Comparison of ENCODE assay signal across 8 cellular contexts in the genomic region with DNA sequence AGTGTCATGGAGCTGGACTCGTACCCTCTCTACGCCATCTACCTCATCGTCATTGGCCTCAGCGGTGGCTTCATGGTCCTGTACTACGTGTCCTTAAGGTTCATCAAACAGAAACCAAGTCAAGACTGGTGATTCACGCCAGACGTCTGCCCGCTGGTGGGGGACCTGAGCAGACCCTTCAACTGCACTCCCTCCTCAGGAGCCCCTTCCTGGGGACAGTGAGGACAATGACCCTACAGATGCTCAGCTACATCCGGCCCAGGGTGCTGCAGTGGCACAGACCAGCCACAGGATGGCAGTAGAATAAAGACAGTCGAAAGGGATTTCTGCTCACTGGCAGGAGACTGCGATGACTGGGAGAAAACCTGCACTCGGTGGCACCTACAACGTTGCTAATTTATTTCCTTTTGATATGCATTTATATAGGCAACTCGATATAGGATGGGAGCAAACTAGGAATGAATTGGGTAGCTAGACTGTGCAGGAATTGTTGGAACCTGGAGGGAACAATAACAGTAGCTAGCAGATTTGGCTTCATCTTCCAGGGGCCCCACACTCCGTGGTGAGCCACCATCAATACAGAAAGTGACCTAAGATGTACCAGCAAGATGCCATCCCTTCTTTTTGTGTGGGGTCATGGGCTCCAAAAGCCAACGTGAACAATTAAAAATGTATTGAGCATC. TPM values are rescaled to one million over a fixed set of nuclear protein-coding genes. Genes with fewer than 3 reads are reported as not detected.
DNase-seq lines count a peak whose midpoint lies in the region; ATAC-seq and TF ChIP-seq lines count a peak whose summit lies in the region.

No MANE protein-coding gene starts in this region.

- no peaks in the 10 kb centered on the region for H3K36me3 ChIP-seq in endodermal cell (ENCODE audit: control insufficient read depth, insufficient read depth, low read length)

- no peak overlapping the region for H3K27ac Mint-ChIP-seq in activated CD8-positive, alpha-beta T cell treated with anti-CD3 and anti-CD28 coated beads, Interleukin-2, amount 10 ng/mL, durations not matched to agents 7 days and 5 days
- H3K27ac Mint-ChIP-seq in endodermal cell = peak overlapping the region; percentile 50

- H3K9ac ChIP-seq in endodermal cell (ENCODE audit: extremely low read depth, low read length, poor library complexity, severe bottlenecking) = no peak overlapping the region

- POLR2A ChIA-PET in activated CD8-positive, alpha-beta T cell treated with anti-CD3 and anti-CD28 coated beads, Interleukin-2, amount 10 ng/mL, durations not matched to agents 7 days and 5 days (lab: Charles Lee) = no interaction called here

- 48 to 49% methylated on average over 10 to 16 of the region's 16 CpGs for WGBS in endodermal cell (ENCODE audit: insufficient coverage in 1 of 2, insufficient read length in 1 of 2), 2 experiments

- H3K4me1 Mint-ChIP-seq in activated CD8-positive, alpha-beta T cell treated with anti-CD3 and anti-CD28 coated beads, Interleukin-2, amount 10 ng/mL, durations not matched to agents 7 days and 5 days (ENCODE audit: low read depth) = peaks cover 4% of the 10 kb centered on the region
- H3K4me1 Mint-ChIP-seq in endodermal cell = peaks cover 21% of the 10 kb centered on the region

- no peak overlapping the region for H3K27ac ChIP-seq in endodermal cell (ENCODE audit: low read depth, low read length)

- CTCF ChIA-PET in activated CD8-positive, alpha-beta T cell treated with anti-CD3 and anti-CD28 coated beads, Interleukin-2, amount 10 ng/mL, durations not matched to agents 7 days and 5 days (lab: Charles Lee) = interaction anchor here (0.6 to 1.5 kb wide), 9 partner anchors 11 to 466 kb away, joined by 3 to 21 read pairs (median 5); no protein-coding TSS in a partner anchor

- peak; percentile 97 for TF ChIP-seq CTCF in endodermal cell (conservative IDR thresholded peaks at IDR 0.05)

- DNase-seq in AG08396 (ENCODE audit: low spot score) (peak; percentile 75), NCI-H774 (lab: John Stamatoyannopoulos, UW) (peak; percentile 55), endodermal cell (peak; percentile 94), midbrain (lab: John Stamatoyannopoulos, UW) (peak; percentile 68)
- peak; percentile 75 for DNase-seq in activated CD8-positive, alpha-beta T cell treated with anti-CD3 and anti-CD28 coated beads, Interleukin-2, amount 10 ng/mL, durations not matched to agents 7 days and 5 days
- DNase-seq in stimulated activated CD8-positive, alpha-beta memory T cell treated with anti-CD3 and anti-CD28 coated beads, Interleukin-4, amount 100 ng/mL, for 48 hours = peak; percentile 87

- H3K4me3 ChIP-seq in endodermal cell (ENCODE audit: low read length) = no peak overlapping the region

- no peaks in the 10 kb centered on the region for H3K4me1 ChIP-seq in endodermal cell (ENCODE audit: control insufficient read depth, insufficient read depth, low read length)

- ATAC-seq in GM18868 (IDR thresholded peaks at IDR 0.05; ENCODE audit: unreplicated experiment) (peak; percentile 68), HG03565 (IDR thresholded peaks at IDR 0.05; ENCODE audit: unreplicated experiment) (peak; percentile 53)
- ATAC-seq in activated CD8-positive, alpha-beta T cell treated with anti-CD3 and anti-CD28 coated beads, Interleukin-2, amount 10 ng/mL, durations not matched to agents 7 days and 5 days = peak; percentile 79

- H3K27me3 Mint-ChIP-seq in activated CD8-positive, alpha-beta T cell treated with anti-CD3 and anti-CD28 coated beads, Interleukin-2, amount 10 ng/mL, durations not matched to agents 7 days and 5 days (ENCODE audit: low read depth) = peaks cover 2% of the 10 kb centered on the region
- H3K27me3 Mint-ChIP-seq in endodermal cell (ENCODE audit: insufficient read depth) = peaks cover 6% of the 10 kb centered on the region

- peaks cover 17% of the 10 kb centered on the region for H3K27me3 ChIP-seq in endodermal cell (ENCODE audit: control insufficient read depth, insufficient read depth, low read length, poor library complexity, severe bottlenecking)

- no peaks in the 10 kb centered on the region for H3K36me3 Mint-ChIP-seq in activated CD8-positive, alpha-beta T cell treated with anti-CD3 and anti-CD28 coated beads, Interleukin-2, amount 10 ng/mL, durations not matched to agents 7 days and 5 days (ENCODE audit: low read depth)
- H3K36me3 Mint-ChIP-seq in endodermal cell (ENCODE audit: low read depth) = no peaks in the 10 kb centered on the region

- no peaks in the 10 kb centered on the region for H3K9me3 ChIP-seq in endodermal cell (ENCODE audit: control insufficient read depth, low read length)

- H3K4me3 Mint-ChIP-seq in activated CD8-positive, alpha-beta T cell treated with anti-CD3 and anti-CD28 coated beads, Interleukin-2, amount 10 ng/mL, durations not matched to agents 7 days and 5 days = no peak overlapping the region
- no peak overlapping the region for H3K4me3 Mint-ChIP-seq in endodermal cell

- H3K9me3 Mint-ChIP-seq in activated CD8-positive, alpha-beta T cell treated with anti-CD3 and anti-CD28 coated beads, Interleukin-2, amount 10 ng/mL, durations not matched to agents 7 days and 5 days (ENCODE audit: insufficient read depth) = no peaks in the 10 kb centered on the region
- no peaks in the 10 kb centered on the region for H3K9me3 Mint-ChIP-seq in endodermal cell

RNA-seq across cellular contexts. Expression of a gene that starts 39.2 kb away (rescaled TPM):
- not detected for total RNA-seq in activated CD8-positive, alpha-beta T cell treated with anti-CD3 and anti-CD28 coated beads, Interleukin-2, amount 10 ng/mL, durations not matched to agents 7 days and 5 days
- not detected for total RNA-seq in endodermal cell
- polyA plus RNA-seq in endodermal cell (2013, experiment 1 of 2) = not detected
- not detected for polyA plus RNA-seq in endodermal cell (2013, experiment 2 of 2)

RNA-seq across cellular contexts. Expression of a gene that starts 39.3 kb away (rescaled TPM):
- total RNA-seq in activated CD8-positive, alpha-beta T cell treated with anti-CD3 and anti-CD28 coated beads, Interleukin-2, amount 10 ng/mL, durations not matched to agents 7 days and 5 days = not detected
- total RNA-seq in endodermal cell = not detected
- polyA plus RNA-seq in endodermal cell (2013, experiment 1 of 2) = not detected
- not detected for polyA plus RNA-seq in endodermal cell (2013, experiment 2 of 2)
